8 cellular contexts compared by ENCODE assay signal in genomic region chr20:4740774-4741431, GRCh38. TPM values are rescaled to one million over a fixed set of nuclear protein-coding genes. Genes with fewer than 3 reads are reported as not detected.
DNase-seq lines count a peak whose midpoint lies in the region; ATAC-seq and TF ChIP-seq lines count a peak whose summit lies in the region.

No MANE protein-coding gene starts in this region.

- H3K36me3 ChIP-seq in CD4-positive, alpha-beta memory T cell (ENCODE audit: insufficient read depth, low read length) = no peaks in the 10 kb centered on the region

- peaks cover 3 to 13% of the 10 kb centered on the region in 2 donors for H3K27me3 Mint-ChIP-seq in CD4-positive, alpha-beta memory T cell
- H3K27me3 Mint-ChIP-seq in activated naive CD8-positive, alpha-beta T cell treated with anti-CD3 and anti-CD28 coated beads, Interleukin-2, amount 50 U/mL, for 24 hours = peaks cover 15% of the 10 kb centered on the region

- H3K4me3 ChIP-seq in CD4-positive, alpha-beta memory T cell (ENCODE audit: low read length in 2 of 2) = no peak overlapping the region

- no peak overlapping the region for H3K27ac ChIP-seq in CD4-positive, alpha-beta memory T cell (ENCODE audit: low read depth, low read length)

- peak; percentile 43 to 58 (median 52) for DNase-seq in CD4-positive, alpha-beta memory T cell
- DNase-seq in HEK293T (ENCODE audit: extremely low spot score) (peak; percentile 74), T-helper 1 cell (peak; percentile 31 to 61 (median 40)), islet precursor cell (peak; percentile 80)
- peak; percentile 76 for DNase-seq in activated naive CD8-positive, alpha-beta T cell treated with anti-CD3 and anti-CD28 coated beads, Interleukin-2, amount 50 U/mL, for 24 hours
- DNase-seq in stimulated activated CD4-positive, alpha-beta T cell treated with anti-CD3 and anti-CD28 coated beads, TNF-alpha, amount 100 ng/mL, for 24 hours (ENCODE audit: low read depth in 3 of 3) = peak; percentile 38 to 64 (median 48)

- peaks cover under 1% of the 10 kb centered on the region for H3K27me3 ChIP-seq in CD4-positive, alpha-beta memory T cell (ENCODE audit: insufficient read depth, low read length)

- no peaks in the 10 kb centered on the region for H3K9me3 Mint-ChIP-seq in CD4-positive, alpha-beta memory T cell
- H3K9me3 Mint-ChIP-seq in activated naive CD8-positive, alpha-beta T cell treated with anti-CD3 and anti-CD28 coated beads, Interleukin-2, amount 50 U/mL, for 24 hours = no peaks in the 10 kb centered on the region

- CTCF ChIA-PET in CD4-positive, alpha-beta memory T cell (lab: Charles Lee; ENCODE audit: partially characterized antibody) = interaction anchor here (0.6 to 4.0 kb wide), 23 partner anchors 9 to 630 kb away, joined by 3 to 36 read pairs (median 4); no protein-coding TSS in a partner anchor
- CTCF ChIA-PET in HEK293T (lab: Yijun Ruan, JAX) = interaction anchor here (0.6 to 1.3 kb wide), 12 partner anchors 8 to 674 kb away, joined by 3 to 6 read pairs (median 3); partner anchors contain the start of gene PRND

- ATAC-seq in activated naive CD8-positive, alpha-beta T cell treated with anti-CD3 and anti-CD28 coated beads, Interleukin-2, amount 50 U/mL, for 24 hours = peak; percentile 36
- ATAC-seq in GM18867 (IDR thresholded peaks at IDR 0.05; ENCODE audit: unreplicated experiment) (no peak), HG03045 (IDR thresholded peaks at IDR 0.05; ENCODE audit: unreplicated experiment) (no peak)

- POLR2A ChIA-PET in CD4-positive, alpha-beta memory T cell (lab: Charles Lee; ENCODE audit: partially characterized antibody) = no interaction called here
- POLR2A ChIA-PET in HEK293T (lab: Yijun Ruan, JAX) = no interaction called here

- H3K9me3 ChIP-seq in CD4-positive, alpha-beta memory T cell (ENCODE audit: control insufficient read depth in 1 of 2, low read length in 2 of 2) = no peaks in the 10 kb centered on the region

- no peaks in the 10 kb centered on the region for H3K36me3 Mint-ChIP-seq in CD4-positive, alpha-beta memory T cell
- H3K36me3 Mint-ChIP-seq in activated naive CD8-positive, alpha-beta T cell treated with anti-CD3 and anti-CD28 coated beads, Interleukin-2, amount 50 U/mL, for 24 hours (ENCODE audit: low read depth) = no peaks in the 10 kb centered on the region

- H3K4me1 Mint-ChIP-seq in CD4-positive, alpha-beta memory T cell = peaks cover 0 to 8% (median under 1%) of the 10 kb centered on the region in 4 donors
- peaks cover 4% of the 10 kb centered on the region for H3K4me1 Mint-ChIP-seq in activated naive CD8-positive, alpha-beta T cell treated with anti-CD3 and anti-CD28 coated beads, Interleukin-2, amount 50 U/mL, for 24 hours

- H3K4me3 Mint-ChIP-seq in CD4-positive, alpha-beta memory T cell = no peak overlapping the region
- no peak overlapping the region for H3K4me3 Mint-ChIP-seq in activated naive CD8-positive, alpha-beta T cell treated with anti-CD3 and anti-CD28 coated beads, Interleukin-2, amount 50 U/mL, for 24 hours

- peak overlapping the region in 1 of 7 donors; percentile 9 for H3K27ac Mint-ChIP-seq in CD4-positive, alpha-beta memory T cell
- H3K27ac Mint-ChIP-seq in activated naive CD8-positive, alpha-beta T cell treated with anti-CD3 and anti-CD28 coated beads, Interleukin-2, amount 50 U/mL, for 24 hours = no peak overlapping the region

- intact Hi-C loops in CD4-positive, alpha-beta memory T cell (cut with micrococcal nuclease) = loop anchor here (1.0 kb wide), 2 partner anchors 215 to 359 kb away; no protein-coding TSS in a partner anchor

- H3K4me1 ChIP-seq in CD4-positive, alpha-beta memory T cell (ENCODE audit: insufficient read depth, low read length) = no peaks in the 10 kb centered on the region

TF ChIP-seq in HEK293T, 16 proteins besides CTCF, POLR2A, EP300 and RAD21:
- no peak for TF ChIP-seq ZNF384 (IDR thresholded peaks at IDR 0.05)
- peak; percentile 45; the same call in 1 of the 2 replicates for TF ChIP-seq L3MBTL2 (conservative IDR thresholded peaks at IDR 0.05)

RNA-seq across cellular contexts. Expression of gene PRND, which starts 19.2 kb away (rescaled TPM):
- not detected for total RNA-seq in CD4-positive, alpha-beta memory T cell
- polyA plus RNA-seq in CD4-positive, alpha-beta memory T cell = under 1 TPM in 1 of 2 donors, not detected in 1; 0.04 TPM

RNA-seq across cellular contexts. Expression of gene PRNP, which starts 54.6 kb away (rescaled TPM):
- total RNA-seq in CD4-positive, alpha-beta memory T cell = 10 to 100 TPM; 64.1 to 67.6 TPM
- polyA plus RNA-seq in CD4-positive, alpha-beta memory T cell = 100 to 1,000 TPM; 130 to 160 TPM
